In the genomic region with DNA sequence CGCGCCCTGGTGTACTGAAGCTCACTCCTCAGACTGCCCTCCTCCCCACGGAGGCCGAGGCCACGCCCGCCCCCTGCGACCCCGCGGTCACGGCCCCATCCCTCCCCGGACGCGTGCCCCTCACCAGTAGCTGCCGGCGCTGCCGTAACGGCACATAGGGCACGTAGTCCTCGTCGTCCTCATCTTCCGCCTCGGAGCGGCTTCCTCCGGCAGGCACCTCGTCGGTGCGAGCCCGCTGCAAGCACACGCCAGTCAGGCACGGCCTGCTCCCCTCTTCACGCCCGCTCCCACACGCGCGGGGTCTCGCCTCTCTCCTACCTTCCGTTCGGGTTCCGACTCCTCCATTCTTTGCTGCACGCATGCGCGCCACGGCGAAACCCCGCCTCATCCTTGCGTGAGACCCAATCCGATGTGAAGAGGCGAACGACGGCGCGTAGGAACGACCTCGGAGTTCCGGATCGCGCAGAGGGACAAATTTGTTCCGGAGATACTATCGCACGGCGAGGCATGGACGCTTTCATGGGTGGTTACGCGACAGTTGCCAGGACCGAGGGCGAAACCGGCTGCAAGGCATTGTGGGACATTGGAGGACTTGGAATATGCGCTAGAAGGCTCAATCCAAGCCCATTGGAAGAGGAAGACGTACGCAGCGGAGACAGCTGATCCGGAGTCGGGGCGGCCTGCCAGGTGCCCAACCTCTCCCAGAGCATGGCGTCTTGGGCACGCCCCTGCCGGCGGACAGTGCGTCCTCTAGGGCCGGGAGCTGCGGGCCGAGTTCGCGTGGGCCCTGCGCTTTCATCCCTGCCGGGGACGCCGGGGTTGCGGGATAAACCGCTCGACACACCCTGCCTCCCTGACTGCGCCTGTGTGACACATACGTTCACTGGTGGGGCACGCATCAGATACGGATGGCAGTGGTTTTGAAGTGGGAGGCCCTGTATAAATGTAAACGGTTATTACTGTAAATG, we compare ENCODE assay signal across 1 cellular context.
TF ChIP-seq lines count a peak whose summit lies in the region.

TSS of gene DDX41 (minus strand) at position 361 of the 968 bp plus-strand sequence. CDS start at position 345, 16 bp downstream.

TF ChIP-seq in GM12878, 131 proteins besides CTCF, POLR2A, EP300 and RAD21 (continued from another document and continues in another):
- TF ChIP-seq, protein P1, sequence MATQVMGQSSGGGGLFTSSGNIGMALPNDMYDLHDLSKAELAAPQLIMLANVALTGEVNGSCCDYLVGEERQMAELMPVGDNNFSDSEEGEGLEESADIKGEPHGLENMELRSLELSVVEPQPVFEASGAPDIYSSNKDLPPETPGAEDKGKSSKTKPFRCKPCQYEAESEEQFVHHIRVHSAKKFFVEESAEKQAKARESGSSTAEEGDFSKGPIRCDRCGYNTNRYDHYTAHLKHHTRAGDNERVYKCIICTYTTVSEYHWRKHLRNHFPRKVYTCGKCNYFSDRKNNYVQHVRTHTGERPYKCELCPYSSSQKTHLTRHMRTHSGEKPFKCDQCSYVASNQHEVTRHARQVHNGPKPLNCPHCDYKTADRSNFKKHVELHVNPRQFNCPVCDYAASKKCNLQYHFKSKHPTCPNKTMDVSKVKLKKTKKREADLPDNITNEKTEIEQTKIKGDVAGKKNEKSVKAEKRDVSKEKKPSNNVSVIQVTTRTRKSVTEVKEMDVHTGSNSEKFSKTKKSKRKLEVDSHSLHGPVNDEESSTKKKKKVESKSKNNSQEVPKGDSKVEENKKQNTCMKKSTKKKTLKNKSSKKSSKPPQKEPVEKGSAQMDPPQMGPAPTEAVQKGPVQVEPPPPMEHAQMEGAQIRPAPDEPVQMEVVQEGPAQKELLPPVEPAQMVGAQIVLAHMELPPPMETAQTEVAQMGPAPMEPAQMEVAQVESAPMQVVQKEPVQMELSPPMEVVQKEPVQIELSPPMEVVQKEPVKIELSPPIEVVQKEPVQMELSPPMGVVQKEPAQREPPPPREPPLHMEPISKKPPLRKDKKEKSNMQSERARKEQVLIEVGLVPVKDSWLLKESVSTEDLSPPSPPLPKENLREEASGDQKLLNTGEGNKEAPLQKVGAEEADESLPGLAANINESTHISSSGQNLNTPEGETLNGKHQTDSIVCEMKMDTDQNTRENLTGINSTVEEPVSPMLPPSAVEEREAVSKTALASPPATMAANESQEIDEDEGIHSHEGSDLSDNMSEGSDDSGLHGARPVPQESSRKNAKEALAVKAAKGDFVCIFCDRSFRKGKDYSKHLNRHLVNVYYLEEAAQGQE (IDR thresholded peaks at IDR 0.05; ENCODE audit: low read depth, low read length) = no peak
- TF ChIP-seq SRF (IDR thresholded peaks at IDR 0.05; ENCODE audit: low read depth in 2 of 2, low read length in 2 of 2) = no peak
- peak; percentile 86 for TF ChIP-seq GATAD2B (conservative IDR thresholded peaks at IDR 0.05; ENCODE audit: low read depth)
- TF ChIP-seq HCFC1 (IDR thresholded peaks at IDR 0.05; ENCODE audit: low read length) = peak; percentile 72
- TF ChIP-seq IRF4 (IDR thresholded peaks at IDR 0.05; ENCODE audit: low read depth, low read length) = 0 out of 2 replicates have a peak, but pooled peaks have one; percentile 45
- no peak for TF ChIP-seq HDAC2 (IDR thresholded peaks at IDR 0.05)
- TF ChIP-seq KAT2A (conservative IDR thresholded peaks at IDR 0.05; ENCODE audit: control insufficient read depth, low read depth, low read length) = no peak
- peak; percentile 83 for TF ChIP-seq CHD2 (IDR thresholded peaks at IDR 0.05; ENCODE audit: borderline replicate concordance, low read depth, low read length)
- TF ChIP-seq GABPA (IDR thresholded peaks at IDR 0.05; ENCODE audit: low read depth) = no peak
- TF ChIP-seq, protein P2, sequence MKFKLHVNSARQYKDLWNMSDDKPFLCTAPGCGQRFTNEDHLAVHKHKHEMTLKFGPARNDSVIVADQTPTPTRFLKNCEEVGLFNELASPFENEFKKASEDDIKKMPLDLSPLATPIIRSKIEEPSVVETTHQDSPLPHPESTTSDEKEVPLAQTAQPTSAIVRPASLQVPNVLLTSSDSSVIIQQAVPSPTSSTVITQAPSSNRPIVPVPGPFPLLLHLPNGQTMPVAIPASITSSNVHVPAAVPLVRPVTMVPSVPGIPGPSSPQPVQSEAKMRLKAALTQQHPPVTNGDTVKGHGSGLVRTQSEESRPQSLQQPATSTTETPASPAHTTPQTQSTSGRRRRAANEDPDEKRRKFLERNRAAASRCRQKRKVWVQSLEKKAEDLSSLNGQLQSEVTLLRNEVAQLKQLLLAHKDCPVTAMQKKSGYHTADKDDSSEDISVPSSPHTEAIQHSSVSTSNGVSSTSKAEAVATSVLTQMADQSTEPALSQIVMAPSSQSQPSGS (IDR thresholded peaks at IDR 0.05; ENCODE audit: low read length) = no peak
- no peak for TF ChIP-seq SPI1 (IDR thresholded peaks at IDR 0.05; ENCODE audit: borderline replicate concordance, insufficient read depth, low read depth, low read length)
- TF ChIP-seq USF2 (IDR thresholded peaks at IDR 0.05; ENCODE audit: borderline replicate concordance, low read depth, low read length) = no peak
- TF ChIP-seq SP1 (IDR thresholded peaks at IDR 0.05; ENCODE audit: low read depth, low read length) = peak; percentile 66
- no peak for TF ChIP-seq SREBF2 (IDR thresholded peaks at IDR 0.05; ENCODE audit: low read length)
- TF ChIP-seq SMAD5 (IDR thresholded peaks at IDR 0.05; ENCODE audit: low read depth) = peak; percentile 87; the same call in 1 of the 2 replicates
- TF ChIP-seq FOXM1 (IDR thresholded peaks at IDR 0.05; ENCODE audit: low read depth, low read length) = no peak
- TF ChIP-seq HSF1 (IDR thresholded peaks at IDR 0.05; ENCODE audit: low read depth, low read length) = no peak
- peak; percentile 82 for TF ChIP-seq YY1 (IDR thresholded peaks at IDR 0.05; ENCODE audit: low read depth, low read length)
- peak; percentile 83 for TF ChIP-seq POLR2AphosphoS5 (IDR thresholded peaks at IDR 0.05; ENCODE audit: low read length)
- no peak; the same call in 1 of the 2 replicates for TF ChIP-seq STAT1 (conservative IDR thresholded peaks at IDR 0.05)
- no peak for TF ChIP-seq TARDBP (IDR thresholded peaks at IDR 0.05; ENCODE audit: borderline replicate concordance)
- TF ChIP-seq ZNF687 (IDR thresholded peaks at IDR 0.05) = no peak; the same call in 1 of the 2 replicates
- TF ChIP-seq ZBED1 (IDR thresholded peaks at IDR 0.05; ENCODE audit: borderline replicate concordance) = no peak
- no peak for TF ChIP-seq ATF3 (IDR thresholded peaks at IDR 0.05; ENCODE audit: borderline replicate concordance, extremely low read depth, low read depth, low read length)
- TF ChIP-seq FOS (IDR thresholded peaks at IDR 0.05; ENCODE audit: borderline replicate concordance, extremely low read depth, insufficient read length) = no peak
- no peak for TF ChIP-seq CHD4 (IDR thresholded peaks at IDR 0.05)
- TF ChIP-seq LARP7 (IDR thresholded peaks at IDR 0.05) = peak; percentile 88
- TF ChIP-seq HDAC6 (IDR thresholded peaks at IDR 0.05; ENCODE audit: unreplicated experiment) = no peak
- peak; percentile 29 for TF ChIP-seq TCF12 (IDR thresholded peaks at IDR 0.05; ENCODE audit: low read depth, low read length)
- no peak for TF ChIP-seq NFXL1 (IDR thresholded peaks at IDR 0.05; ENCODE audit: borderline replicate concordance)
- TF ChIP-seq KDM1A (IDR thresholded peaks at IDR 0.05; ENCODE audit: borderline replicate concordance) = no peak
- TF ChIP-seq KLF5 (IDR thresholded peaks at IDR 0.05; ENCODE audit: partially characterized antibody) = peak; percentile 32
- TF ChIP-seq PRDM15 (CRISPR knock-in tag; IDR thresholded peaks at IDR 0.05) = no peak
- TF ChIP-seq ZZZ3 (IDR thresholded peaks at IDR 0.05; ENCODE audit: control insufficient read depth, insufficient read length, low read depth) = no peak
- peak; percentile 76 for TF ChIP-seq RELA (IDR thresholded peaks at IDR 0.05; ENCODE audit: borderline replicate concordance, partially characterized antibody)
- TF ChIP-seq NR2C1 (IDR thresholded peaks at IDR 0.05) = peak; percentile 79
- TF ChIP-seq NFIC (IDR thresholded peaks at IDR 0.05; ENCODE audit: low read depth, low read length) = no peak
- TF ChIP-seq ESRRA (IDR thresholded peaks at IDR 0.05; ENCODE audit: low read length) = 0 out of 2 replicates have a peak, but pooled peaks have one; percentile 60
- no peak for TF ChIP-seq JUND (IDR thresholded peaks at IDR 0.05; ENCODE audit: low read depth, low read length)
- 0 out of 2 replicates have a peak, but pooled peaks have one; percentile 55 for TF ChIP-seq DPF2 (IDR thresholded peaks at IDR 0.05)
- no peak for TF ChIP-seq SMARCA5 (IDR thresholded peaks at IDR 0.05)
- peak; percentile 93 for TF ChIP-seq MXI1 (IDR thresholded peaks at IDR 0.05; ENCODE audit: low read depth, low read length)
- TF ChIP-seq, protein P3, sequence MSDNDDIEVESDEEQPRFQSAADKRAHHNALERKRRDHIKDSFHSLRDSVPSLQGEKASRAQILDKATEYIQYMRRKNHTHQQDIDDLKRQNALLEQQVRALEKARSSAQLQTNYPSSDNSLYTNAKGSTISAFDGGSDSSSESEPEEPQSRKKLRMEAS (IDR thresholded peaks at IDR 0.05; ENCODE audit: low read depth, low read length) = peak; percentile 71; the same call in 1 of the 2 replicates
